In genomic region chr3:126106336-126107202, GRCh38 we compare ENCODE assay signal across 16 cellular contexts.
"Had no signal": no experiment of that assay in that cellular context is flagged by ENCODE, and none has a peak within 500 bp of the region (broad histone marks: within the 10 kb centered on the region; RNA-seq: fewer than 3 reads in every experiment).

No MANE protein-coding gene starts in this region.

- H3K9me3 ChIP-seq: heart right ventricle, SK-N-SH, thyroid gland, vagina had no signal

- H3K4me3 ChIP-seq: heart right ventricle, thyroid gland, vagina had no signal

- ATAC-seq: activated T-cell treated with anti-CD3 and anti-CD28 coated beads, Interleukin-2, amount 50 U/mL, for 72 hours; heart right ventricle; naive thymus-derived CD8-positive, alpha-beta T cell; stimulated activated effector memory CD8-positive, alpha-beta T cell treated with anti-CD3 and anti-CD28 coated beads, Interleukin-12 subunit alpha, Interleukin-12 subunit beta, amount 100 ng/mL, for 72 hours had no signal

- H3K27me3 ChIP-seq: heart right ventricle, thyroid gland, vagina had no signal

- DNase-seq: activated CD4-positive, alpha-beta T cell treated with anti-CD3 and anti-CD28 coated beads for 1 hour; activated CD4-positive, alpha-beta T cell treated with anti-CD3 and anti-CD28 coated beads, Interleukin-2, amount 50 U/mL, for 4 hours; activated gamma-delta T cell treated with Interleukin-2 at 50 U/mL for 16 hours; activated T-cell treated with anti-CD3 and anti-CD28 coated beads, Interleukin-2, amount 50 U/mL, for 72 hours; amniotic stem cell; effector CD8-positive, alpha-beta T cell; heart right ventricle; SK-N-SH; thyroid gland had no signal

- H3K4me3 Mint-ChIP-seq: activated naive CD8-positive, alpha-beta T cell; activated T-cell treated with anti-CD3 and anti-CD28 coated beads, Interleukin-2, amount 50 U/mL, for 72 hours; central memory CD8-positive, alpha-beta T cell; memory B cell; naive thymus-derived CD8-positive, alpha-beta T cell; stimulated activated effector memory CD8-positive, alpha-beta T cell treated with anti-CD3 and anti-CD28 coated beads, Interleukin-12 subunit alpha, Interleukin-12 subunit beta, amount 100 ng/mL, for 72 hours had no signal

- H3K27ac Mint-ChIP-seq: activated naive CD8-positive, alpha-beta T cell; activated T-cell treated with anti-CD3 and anti-CD28 coated beads, Interleukin-2, amount 50 U/mL, for 72 hours; memory B cell; naive thymus-derived CD8-positive, alpha-beta T cell; stimulated activated effector memory CD8-positive, alpha-beta T cell treated with anti-CD3 and anti-CD28 coated beads, Interleukin-12 subunit alpha, Interleukin-12 subunit beta, amount 100 ng/mL, for 72 hours had no signal

- H3K9me3 Mint-ChIP-seq: activated T-cell treated with anti-CD3 and anti-CD28 coated beads, Interleukin-2, amount 50 U/mL, for 72 hours; central memory CD8-positive, alpha-beta T cell; memory B cell; naive thymus-derived CD8-positive, alpha-beta T cell; stimulated activated effector memory CD8-positive, alpha-beta T cell treated with anti-CD3 and anti-CD28 coated beads, Interleukin-12 subunit alpha, Interleukin-12 subunit beta, amount 100 ng/mL, for 72 hours had no signal

- H3K36me3 ChIP-seq: thyroid gland, vagina had no signal

- H3K27ac ChIP-seq: heart right ventricle, thyroid gland, vagina, VCaP had no signal

- H3K4me1 Mint-ChIP-seq: central memory CD8-positive, alpha-beta T cell; memory B cell; stimulated activated effector memory CD8-positive, alpha-beta T cell treated with anti-CD3 and anti-CD28 coated beads, Interleukin-12 subunit alpha, Interleukin-12 subunit beta, amount 100 ng/mL, for 72 hours had no signal

- H3K27me3 Mint-ChIP-seq: activated naive CD8-positive, alpha-beta T cell; central memory CD8-positive, alpha-beta T cell had no signal

- H3K36me3 Mint-ChIP-seq: activated naive CD8-positive, alpha-beta T cell; memory B cell; naive thymus-derived CD8-positive, alpha-beta T cell; stimulated activated effector memory CD8-positive, alpha-beta T cell treated with anti-CD3 and anti-CD28 coated beads, Interleukin-12 subunit alpha, Interleukin-12 subunit beta, amount 100 ng/mL, for 72 hours had no signal
